ENCODE assay signal across 8 cellular contexts in the genomic region with DNA sequence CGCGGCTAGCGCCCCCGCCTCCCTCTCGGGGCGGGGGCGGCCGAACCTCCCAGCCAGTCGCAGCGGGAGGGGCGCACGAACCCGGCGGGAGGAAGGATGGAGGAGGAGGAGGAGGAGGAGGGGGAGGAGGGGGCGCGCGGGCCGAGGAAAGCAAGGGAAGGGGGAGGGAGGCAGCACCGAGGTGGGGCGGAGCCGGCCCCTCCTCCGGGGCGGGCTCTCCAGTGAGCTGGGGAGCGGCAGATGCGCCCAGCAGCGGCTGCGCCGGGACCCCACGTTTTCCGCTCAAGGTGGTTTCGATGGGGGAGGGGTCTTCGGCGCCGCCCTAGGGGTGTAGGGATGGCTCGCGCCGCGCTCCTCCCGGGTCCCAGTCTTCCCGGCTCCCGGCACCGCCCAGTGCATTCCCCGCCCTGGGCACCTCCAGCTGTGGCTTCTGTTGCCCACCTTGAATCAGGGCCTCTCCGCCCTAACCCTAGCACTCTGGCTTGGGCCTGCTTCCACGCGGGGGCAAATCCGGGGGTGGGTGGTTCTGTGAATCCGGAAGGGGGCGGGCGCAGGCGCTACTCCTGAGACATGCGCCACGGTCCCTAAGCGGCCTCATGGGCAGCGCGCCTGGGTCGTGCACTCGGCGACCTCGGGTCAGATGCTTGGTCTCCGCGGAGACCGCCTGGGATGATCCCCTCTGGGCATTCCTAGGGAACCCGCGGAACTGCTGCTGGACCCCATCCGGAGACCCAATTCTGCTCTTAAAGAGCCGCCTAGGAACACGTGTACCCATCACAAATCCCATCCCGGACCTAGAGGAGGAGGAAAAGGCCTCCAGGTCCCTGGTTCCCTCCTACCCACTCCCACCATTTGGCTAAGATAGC. TPM values are rescaled to one million over a fixed set of nuclear protein-coding genes. Genes with fewer than 3 reads are reported as not detected.
A peak's percentile ranks its signal among the peaks of the same experiment; 100 is the strongest.
DNase-seq lines count a peak whose midpoint lies in the region; ATAC-seq and TF ChIP-seq lines count a peak whose summit lies in the region.

A gene with protein sequence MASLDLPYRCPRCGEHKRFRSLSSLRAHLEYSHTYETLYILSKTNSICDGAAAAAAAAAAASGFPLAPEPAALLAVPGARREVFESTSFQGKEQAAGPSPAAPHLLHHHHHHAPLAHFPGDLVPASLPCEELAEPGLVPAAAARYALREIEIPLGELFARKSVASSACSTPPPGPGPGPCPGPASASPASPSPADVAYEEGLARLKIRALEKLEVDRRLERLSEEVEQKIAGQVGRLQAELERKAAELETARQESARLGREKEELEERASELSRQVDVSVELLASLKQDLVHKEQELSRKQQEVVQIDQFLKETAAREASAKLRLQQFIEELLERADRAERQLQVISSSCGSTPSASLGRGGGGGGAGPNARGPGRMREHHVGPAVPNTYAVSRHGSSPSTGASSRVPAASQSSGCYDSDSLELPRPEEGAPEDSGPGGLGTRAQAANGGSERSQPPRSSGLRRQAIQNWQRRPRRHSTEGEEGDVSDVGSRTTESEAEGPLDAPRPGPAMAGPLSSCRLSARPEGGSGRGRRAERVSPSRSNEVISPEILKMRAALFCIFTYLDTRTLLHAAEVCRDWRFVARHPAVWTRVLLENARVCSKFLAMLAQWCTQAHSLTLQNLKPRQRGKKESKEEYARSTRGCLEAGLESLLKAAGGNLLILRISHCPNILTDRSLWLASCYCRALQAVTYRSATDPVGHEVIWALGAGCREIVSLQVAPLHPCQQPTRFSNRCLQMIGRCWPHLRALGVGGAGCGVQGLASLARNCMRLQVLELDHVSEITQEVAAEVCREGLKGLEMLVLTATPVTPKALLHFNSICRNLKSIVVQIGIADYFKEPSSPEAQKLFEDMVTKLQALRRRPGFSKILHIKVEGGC (minus strand): TSS at position 183 of the 866 bp plus-strand sequence. CDS start 14,848 bp downstream, outside the sequence.

- H3K4me1 ChIP-seq in RWPE2 (ENCODE audit: insufficient read depth, poor library complexity, severe bottlenecking) = no peaks in the 10 kb centered on the region
- peaks cover 2% of the 10 kb centered on the region for H3K4me1 ChIP-seq in rectal smooth muscle tissue (ENCODE audit: control insufficient read depth, insufficient read depth, low read length)

- intact Hi-C loops in head of caudate nucleus (cut with DNase I) = no loop called here
- intact Hi-C loops in posterior vena cava (cut with DNase I) = no loop called here

- H3K27me3 ChIP-seq in RWPE2 (ENCODE audit: insufficient read depth, poor library complexity, severe bottlenecking) (peaks cover 4% of the 10 kb centered on the region), rectal smooth muscle tissue (ENCODE audit: control insufficient read depth, insufficient read depth, low read length) (peaks cover 5% of the 10 kb centered on the region)

- ATAC-seq in GM19395 (IDR thresholded peaks at IDR 0.05; ENCODE audit: unreplicated experiment) (peak; percentile 72), HG03469 (IDR thresholded peaks at IDR 0.05; ENCODE audit: unreplicated experiment) (peak; percentile 37), RWPE2 (ENCODE audit: low read depth) (peak; percentile 71)

- H3K27ac ChIP-seq in RWPE2 (ENCODE audit: poor library complexity, severe bottlenecking) (peak within 1 kb of the TSS; percentile 12), rectal smooth muscle tissue (ENCODE audit: low read depth, low read length) (no peak within 1 kb of the TSS)

- no peaks in the 10 kb centered on the region for H3K9me3 ChIP-seq in RWPE2 (ENCODE audit: severe bottlenecking)

- peak within 1 kb of the TSS; percentile 82 for H3K4me3 ChIP-seq in RWPE2 (ENCODE audit: severe bottlenecking)
- peak within 1 kb of the TSS; percentile 69 for H3K4me3 ChIP-seq in rectal smooth muscle tissue (ENCODE audit: low read length)

- H3K9ac ChIP-seq in rectal smooth muscle tissue (ENCODE audit: low read length) = no peak within 1 kb of the TSS

- TF ChIP-seq CTCF in RWPE2 (IDR thresholded peaks at IDR 0.05; ENCODE audit: poor library complexity, severe bottlenecking) = no peak

- H3K36me3 ChIP-seq in RWPE2 (ENCODE audit: low read depth) = no peaks in the 10 kb centered on the region
- no peaks in the 10 kb centered on the region for H3K36me3 ChIP-seq in rectal smooth muscle tissue (ENCODE audit: control insufficient read depth, insufficient read depth, low read length)

- DNase-seq in COR-L47 (lab: John Stamatoyannopoulos, UW) = peak; percentile 41
- peak; percentile 57 for DNase-seq in RWPE2 (ENCODE audit: low spot score)
- DNase-seq in activated T-helper 9 cell treated with anti-CD3 and anti-CD28 coated beads, Interleukin-2, amount 50 U/mL, for 16 hours (ENCODE audit: low read depth) = peak; percentile 54
- peak in 39 of 42 donors; percentile 49 to 87 (median 73) for DNase-seq in head of caudate nucleus
- no peak for DNase-seq in posterior vena cava (ENCODE audit: low spot score)

RNA-seq across cellular contexts. Expression of the gene that starts here (rescaled TPM):
- total RNA-seq in posterior vena cava = 1 to 10 TPM; 1.4 to 1.8 TPM
